10 cellular contexts compared by ENCODE assay signal in genomic region chr17:42180411-42180921, GRCh38. TPM values are rescaled to one million over a fixed set of nuclear protein-coding genes. Genes with fewer than 3 reads are reported as not detected.
DNase-seq lines count a peak whose midpoint lies in the region; ATAC-seq and TF ChIP-seq lines count a peak whose summit lies in the region.
"Had no signal": no experiment of that assay in that cellular context is flagged by ENCODE, and none has a peak within 500 bp of the region (broad histone marks: within the 10 kb centered on the region; RNA-seq: fewer than 3 reads in every experiment).

No MANE protein-coding gene starts in this region.

- H2AFZ ChIP-seq in SK-N-SH (ENCODE audit: low read depth) = peak overlapping the region; percentile 84

- H3K4me3 Mint-ChIP-seq in stimulated activated memory B cell treated with anti-CD40 and anti-IgM and Interleukin-4, amounts not matched to agents 10 μg/mL and 1 μg/mL and 100 μg/mL, for 72 hours = peak overlapping the region; percentile 78

- TF ChIP-seq CTCF in SK-N-SH (IDR thresholded peaks at IDR 0.05) (no peak), foreskin keratinocyte (conservative IDR thresholded peaks at IDR 0.05) (no peak)

- no peaks in the 10 kb centered on the region for H3K79me2 ChIP-seq in SK-N-SH (ENCODE audit: insufficient read depth)

- H3K4me3 ChIP-seq in SK-N-SH (ENCODE audit: low read depth in 2 of 2, low read length in 1 of 2) (peak overlapping the region; percentile 55 to 63), SK-N-MC (peak overlapping the region; percentile 75), iPS DF 6.9 (ENCODE audit: low read length) (peak overlapping the region; percentile 48; the same call in 1 of the 2 replicates)

- H3K27me3 ChIP-seq in SK-N-SH (ENCODE audit: insufficient read depth) (no peaks in the 10 kb centered on the region), iPS DF 6.9 (ENCODE audit: control insufficient read depth, insufficient read depth, low read length) (peaks cover 5% of the 10 kb centered on the region; the same call in 1 of the 2 replicates), foreskin keratinocyte (peaks cover 79% of the 10 kb centered on the region)

- no peaks in the 10 kb centered on the region for H3K9me2 ChIP-seq in SK-N-SH

- peak overlapping the region; percentile 90 for H3K4me2 ChIP-seq in SK-N-SH

- H3K36me3 ChIP-seq in SK-N-SH (replicated peaks in 1 of 2; ENCODE audit: control insufficient read depth in 1 of 2, insufficient read depth in 2 of 2, low read length in 1 of 2) (no peaks in the 10 kb centered on the region), SK-N-MC (ENCODE audit: insufficient read depth, low read length) (no peaks in the 10 kb centered on the region), iPS DF 6.9 (ENCODE audit: control insufficient read depth, insufficient read depth, low read length) (no peaks in the 10 kb centered on the region)

- H3K27me3 Mint-ChIP-seq in stimulated activated memory B cell treated with anti-CD40 and anti-IgM and Interleukin-4, amounts not matched to agents 10 μg/mL and 1 μg/mL and 100 μg/mL, for 72 hours = no peaks in the 10 kb centered on the region

- CTCF ChIA-PET in SK-N-SH (lab: Yijun Ruan, JAX) = interaction anchor here (0.7 to 4.4 kb wide), 21 partner anchors 9 to 225 kb away, joined by 3 to 30 read pairs (median 7); partner anchors contain the start of genes GHDC, HSPB9, NKIRAS2 and RAB5C

- no peaks in the 10 kb centered on the region for H3K9me3 Mint-ChIP-seq in stimulated activated memory B cell treated with anti-CD40 and anti-IgM and Interleukin-4, amounts not matched to agents 10 μg/mL and 1 μg/mL and 100 μg/mL, for 72 hours

- no peak for TF ChIP-seq EP300 in SK-N-SH (IDR thresholded peaks at IDR 0.05; ENCODE audit: borderline replicate concordance in 1 of 2, low read depth in 1 of 2, low read length in 1 of 2)

- H3K36me3 Mint-ChIP-seq in stimulated activated memory B cell treated with anti-CD40 and anti-IgM and Interleukin-4, amounts not matched to agents 10 μg/mL and 1 μg/mL and 100 μg/mL, for 72 hours = peaks cover 7% of the 10 kb centered on the region

- no peak overlapping the region for H3K27ac ChIP-seq in SK-N-SH (ENCODE audit: low read depth in 2 of 2, low read length in 1 of 2)
- no peak overlapping the region for H3K27ac ChIP-seq in SK-N-MC
- H3K27ac ChIP-seq in iPS DF 6.9 (ENCODE audit: low read length) = no peak overlapping the region
- no peak overlapping the region for H3K27ac ChIP-seq in foreskin keratinocyte

- no peak for TF ChIP-seq RAD21 in SK-N-SH (IDR thresholded peaks at IDR 0.05; ENCODE audit: low read length)

- H3K9me3 ChIP-seq in SK-N-SH = no peaks in the 10 kb centered on the region
- H3K9me3 ChIP-seq in SK-N-MC (ENCODE audit: low read depth, low read length) = no peaks in the 10 kb centered on the region
- no peaks in the 10 kb centered on the region for H3K9me3 ChIP-seq in iPS DF 6.9 (ENCODE audit: control insufficient read depth, insufficient read depth, low read length)

- peak; percentile 64 for DNase-seq in SK-N-SH
- DNase-seq in SK-N-MC (ENCODE audit: low read depth, low spot score) = no peak
- no peak for DNase-seq in iPS DF 6.9 (ENCODE audit: low read depth, low spot score)
- DNase-seq in foreskin keratinocyte = no peak
- no peak for DNase-seq in midbrain (lab: John Stamatoyannopoulos, UW)

- POLR2A ChIA-PET in SK-N-SH (lab: Yijun Ruan, JAX) = interaction anchor here (0.8 to 1.6 kb wide), 2 partner anchors 25 to 68 kb away, joined by 3 read pairs; no protein-coding TSS in a partner anchor

- peaks cover 11% of the 10 kb centered on the region for H3F3A ChIP-seq in SK-N-SH (replicated peaks; ENCODE audit: insufficient read depth)

- H3K27ac Mint-ChIP-seq in stimulated activated memory B cell treated with anti-CD40 and anti-IgM and Interleukin-4, amounts not matched to agents 10 μg/mL and 1 μg/mL and 100 μg/mL, for 72 hours = peak overlapping the region; percentile 69

- H3K9ac ChIP-seq in SK-N-SH (no peak overlapping the region), SK-N-MC (ENCODE audit: insufficient read length) (no peak overlapping the region)

- no peaks in the 10 kb centered on the region for H4K20me1 ChIP-seq in SK-N-SH (ENCODE audit: insufficient read depth)

- ATAC-seq in SK-N-SH treated with all-trans-retinoic acid at 6 μM for 48 hours = no peak
- ATAC-seq in stimulated activated memory B cell treated with anti-CD40 and anti-IgM and Interleukin-4, amounts not matched to agents 10 μg/mL and 1 μg/mL and 100 μg/mL, for 72 hours = no peak
- ATAC-seq in foreskin keratinocyte = no peak
- ATAC-seq in GM21737 (IDR thresholded peaks at IDR 0.05; ENCODE audit: unreplicated experiment) = no peak

- H3K4me1 Mint-ChIP-seq in stimulated activated memory B cell treated with anti-CD40 and anti-IgM and Interleukin-4, amounts not matched to agents 10 μg/mL and 1 μg/mL and 100 μg/mL, for 72 hours = peaks cover 76% of the 10 kb centered on the region

- WGBS in SK-N-SH (ENCODE audit: low lambda C conversion rate) = 35% methylated on average over 33 of the region's 33 CpGs
- WGBS in iPS DF 6.9 (ENCODE audit: insufficient coverage, insufficient read length) = no CpG with 5 or more reads among the region's 33 CpGs

- peaks cover 4 to 15% of the 10 kb centered on the region in 2 experiments; a peak in 2 of 4 replicates for H3K4me1 ChIP-seq in SK-N-SH (ENCODE audit: control insufficient read depth in 1 of 2, insufficient read depth in 2 of 2, low read depth in 1 of 2, low read length in 1 of 2)
- H3K4me1 ChIP-seq in iPS DF 6.9 (ENCODE audit: control insufficient read depth, insufficient read depth, low read length) = no peaks in the 10 kb centered on the region; the same call in 1 of the 2 replicates
- H3K4me1 ChIP-seq in foreskin keratinocyte = no peaks in the 10 kb centered on the region

TF ChIP-seq in SK-N-SH, 30 proteins besides CTCF, POLR2A, EP300 and RAD21:
- TF ChIP-seq FOXM1 (IDR thresholded peaks at IDR 0.05; ENCODE audit: low read depth) (no peak), NFIC (IDR thresholded peaks at IDR 0.05; ENCODE audit: borderline replicate concordance) (no peak), FOXJ3 (CRISPR knock-in tag; IDR thresholded peaks at IDR 0.05) (no peak), MEF2A (IDR thresholded peaks at IDR 0.05; ENCODE audit: borderline replicate concordance, low read depth) (no peak), CHD2 (IDR thresholded peaks at IDR 0.05; ENCODE audit: low read length, partially characterized antibody) (no peak), SMC3 (IDR thresholded peaks at IDR 0.05; ENCODE audit: low read depth, low read length) (no peak), RCOR1 (IDR thresholded peaks at IDR 0.05; ENCODE audit: low read length) (no peak)

TF ChIP-seq in SK-N-SH treated with all-trans-retinoic acid at 6 μM for 48 hours, 23 proteins besides CTCF, POLR2A, EP300 and RAD21:
- no peak for TF ChIP-seq SNAI2 (CRISPR knock-in tag; IDR thresholded peaks at IDR 0.05)

RNA-seq across cellular contexts. Expression of gene KCNH4, which starts 0.5 kb away (rescaled TPM):
- 0.46 and 0.57 TPM in 2 replicates for polyA plus RNA-seq in SK-N-SH (2012; rRNA removed)
- polyA plus RNA-seq in SK-N-SH (2012; cell fraction: cytosol; rRNA removed) = 0.17 and 0.29 TPM in 2 replicates
- polyA plus RNA-seq in SK-N-SH (2012; cell fraction: nucleus; rRNA removed) = 0.83 and 1.1 TPM in 2 replicates
- total RNA-seq in foreskin keratinocyte = not detected in 2 replicates
- not detected in 2 replicates for polyA plus RNA-seq in foreskin keratinocyte
- total RNA-seq: kidney epithelial cell had no signal

RNA-seq across cellular contexts. Expression of gene HCRT, which starts 4.8 kb away (rescaled TPM):
- polyA plus RNA-seq in SK-N-SH (2012; rRNA removed) (not detected in 2 replicates), foreskin keratinocyte (not detected in 2 replicates)
- not detected in 2 replicates for polyA plus RNA-seq in SK-N-SH (2012; cell fraction: cytosol; rRNA removed)
- polyA plus RNA-seq in SK-N-SH (2012; cell fraction: nucleus; rRNA removed) = not detected in 2 replicates
- not detected in 2 replicates for total RNA-seq in foreskin keratinocyte
- total RNA-seq: kidney epithelial cell had no signal
- polyA plus RNA-seq: BJ had no signal

RNA-seq across cellular contexts. Expression of gene GHDC, which starts 13.8 kb away (rescaled TPM):
- 15.8 and 18.0 TPM in 2 replicates for polyA plus RNA-seq in SK-N-SH (2012; rRNA removed)
- 5.8 and 9.8 TPM in 2 replicates for polyA plus RNA-seq in SK-N-SH (2012; cell fraction: cytosol; rRNA removed)
- 48.3 and 51.9 TPM in 2 replicates for polyA plus RNA-seq in SK-N-SH (2012; cell fraction: nucleus; rRNA removed)
- 7.0 and 8.6 TPM in 2 replicates for total RNA-seq in foreskin keratinocyte
- 7.6 and 8.0 TPM in 2 replicates for polyA plus RNA-seq in foreskin keratinocyte

RNA-seq across cellular contexts. Expression of gene RAB5C, which starts 25.7 kb away (rescaled TPM):
- polyA plus RNA-seq in SK-N-SH (2012; rRNA removed) (257 and 285 TPM in 2 replicates), foreskin keratinocyte (183 and 190 TPM in 2 replicates)
- polyA plus RNA-seq in SK-N-SH (2012; cell fraction: cytosol; rRNA removed) = 161 and 219 TPM in 2 replicates
- polyA plus RNA-seq in SK-N-SH (2012; cell fraction: nucleus; rRNA removed) = 102 and 144 TPM in 2 replicates
- total RNA-seq in foreskin keratinocyte = 145 and 147 TPM in 2 replicates

RNA-seq across cellular contexts. Expression of gene HSPB9, which starts 57.9 kb away (rescaled TPM):
- polyA plus RNA-seq in SK-N-SH (2012; rRNA removed) = 0.03 and 0.05 TPM in 2 replicates
- polyA plus RNA-seq in SK-N-SH (2012; cell fraction: cytosol; rRNA removed) = 0.01 TPM in 2 replicates
- polyA plus RNA-seq in SK-N-SH (2012; cell fraction: nucleus; rRNA removed) = 0.21 and 0.50 TPM in 2 replicates
- total RNA-seq in foreskin keratinocyte = not detected in 2 replicates
- not detected in 2 replicates for polyA plus RNA-seq in foreskin keratinocyte
- total RNA-seq: kidney epithelial cell had no signal
- polyA plus RNA-seq: BJ had no signal
